In genomic region chr19:48899386-48899749, GRCh38 we compare ENCODE assay signal across 6 cellular contexts. TPM values are rescaled to one million over a fixed set of nuclear protein-coding genes. Genes with fewer than 3 reads are reported as not detected.
DNase-seq lines count a peak whose midpoint lies in the region; ATAC-seq, FAIRE-seq and TF ChIP-seq lines count a peak whose summit lies in the region.
"Not testable (repeated sequence)": the region's sequence is repeated elsewhere in the genome, so short reads cannot be mapped to it uniquely, and the experiment has no call there.

No MANE protein-coding gene starts in this region.

- peaks cover 43% of the 10 kb centered on the region for H3K4me1 Mint-ChIP-seq in activated naive CD4-positive, alpha-beta T cell treated with anti-CD3 and anti-CD28 coated beads, Interleukin-2, amount 10 ng/mL, durations not matched to agents 7 days and 5 days
- peaks cover 42% of the 10 kb centered on the region for H3K4me1 Mint-ChIP-seq in stimulated activated effector memory CD8-positive, alpha-beta T cell treated with anti-CD3 and anti-CD28 coated beads, Interleukin-12 subunit alpha, Interleukin-12 subunit beta, amount 100 ng/mL, for 72 hours

- intact Hi-C loops in endothelial cell of umbilical vein (cut with micrococcal nuclease) = not testable (repeated sequence)

- peak; percentile 62 for DNase-seq in NCI-H82 (lab: John Stamatoyannopoulos, UW)
- DNase-seq in activated naive CD4-positive, alpha-beta T cell treated with anti-CD3 and anti-CD28 coated beads, Interleukin-2, amount 10 ng/mL, durations not matched to agents 7 days and 5 days; endothelial cell of umbilical vein (ENCODE audit: low read depth, low spot score); mesendoderm; stimulated activated effector memory CD8-positive, alpha-beta T cell treated with anti-CD3 and anti-CD28 coated beads, Interleukin-12 subunit alpha, Interleukin-12 subunit beta, amount 100 ng/mL, for 72 hours (ENCODE audit: low spot score in 2 of 2): not testable (repeated sequence)

- POLR2A ChIA-PET in endothelial cell of umbilical vein (lab: Charles Lee) = interaction anchor here (0.8 to 2.0 kb wide), 4 partner anchors 18 to 66 kb away, joined by 3 to 5 read pairs (median 4); partner anchors contain the start of gene BAX

- not testable (repeated sequence) for H3K4me3 Mint-ChIP-seq in activated naive CD4-positive, alpha-beta T cell treated with anti-CD3 and anti-CD28 coated beads, Interleukin-2, amount 10 ng/mL, durations not matched to agents 7 days and 5 days
- H3K4me3 Mint-ChIP-seq in stimulated activated effector memory CD8-positive, alpha-beta T cell treated with anti-CD3 and anti-CD28 coated beads, Interleukin-12 subunit alpha, Interleukin-12 subunit beta, amount 100 ng/mL, for 72 hours = peak overlapping the region; percentile 98

- BruUV-seq in endothelial cell of umbilical vein (replicated peaks; lab: Mats Ljungman, UMichigan) = not testable (repeated sequence)

- H2BK15ac ChIP-seq in mesendoderm (replicated peaks; ENCODE audit: low read depth) = not testable (repeated sequence)

- H3K79me1 ChIP-seq in mesendoderm (ENCODE audit: low read length) = not testable (repeated sequence)

- peak overlapping the region; percentile 17 for H3K56ac ChIP-seq in mesendoderm (ENCODE audit: low read length)

- H4K5ac ChIP-seq in mesendoderm (ENCODE audit: low read length) = not testable (repeated sequence)

- H3K4me3 ChIP-seq in BLaER1 = peak overlapping the region; percentile 88
- H3K4me3 ChIP-seq in endothelial cell of umbilical vein (replicated peaks in 1 of 3; ENCODE audit: insufficient read depth in 1 of 3, low read depth in 1 of 3, low read length in 3 of 3) = peak overlapping the region in 1 of 3 experiments; percentile 84
- not testable (repeated sequence) for H3K4me3 ChIP-seq in mesendoderm (ENCODE audit: low read length)

- peaks cover 32% of the 10 kb centered on the region for H3K27me3 Mint-ChIP-seq in activated naive CD4-positive, alpha-beta T cell treated with anti-CD3 and anti-CD28 coated beads, Interleukin-2, amount 10 ng/mL, durations not matched to agents 7 days and 5 days

- peaks cover 14% of the 10 kb centered on the region for H3K36me3 ChIP-seq in BLaER1
- H3K36me3 ChIP-seq in endothelial cell of umbilical vein (ENCODE audit: control insufficient read depth in 2 of 2, extremely low read depth in 1 of 2, insufficient read depth in 2 of 2, low read length in 2 of 2); mesendoderm (ENCODE audit: control insufficient read depth, insufficient read depth, low read length): not testable (repeated sequence)

- ATAC-seq in stimulated activated effector memory CD8-positive, alpha-beta T cell treated with anti-CD3 and anti-CD28 coated beads, Interleukin-12 subunit alpha, Interleukin-12 subunit beta, amount 100 ng/mL, for 72 hours = not testable (repeated sequence)

- H3K9ac ChIP-seq in BLaER1 = peak overlapping the region; percentile 85; the same call in 1 of the 2 replicates
- peak overlapping the region; percentile 69 for H3K9ac ChIP-seq in endothelial cell of umbilical vein (replicated peaks; ENCODE audit: extremely low read depth, insufficient read depth, low read length)
- not testable (repeated sequence) for H3K9ac ChIP-seq in mesendoderm (ENCODE audit: low read length)

- H3K9me3 ChIP-seq in BLaER1; endothelial cell of umbilical vein (replicated peaks; ENCODE audit: control insufficient read depth, insufficient read depth, low read length): not testable (repeated sequence)

- not testable (repeated sequence) for H4K8ac ChIP-seq in mesendoderm (ENCODE audit: low read depth, low read length)

- H3K9me1 ChIP-seq in endothelial cell of umbilical vein (replicated peaks; ENCODE audit: control insufficient read depth, extremely low read depth, insufficient read depth, low read length) = not testable (repeated sequence)

- peaks cover 12% of the 10 kb centered on the region for H3K79me2 ChIP-seq in endothelial cell of umbilical vein (ENCODE audit: control insufficient read depth, insufficient read depth, low read length)
- not testable (repeated sequence) for H3K79me2 ChIP-seq in mesendoderm (ENCODE audit: control insufficient read depth, insufficient read depth, low read length)

- H3K4me2 ChIP-seq in BLaER1 (peak overlapping the region; percentile 99), endothelial cell of umbilical vein (ENCODE audit: insufficient read depth, low read length) (peak overlapping the region; percentile 67)
- not testable (repeated sequence) for H3K4me2 ChIP-seq in mesendoderm (ENCODE audit: low read length)

- H4K20me1 ChIP-seq in BLaER1; endothelial cell of umbilical vein (replicated peaks; ENCODE audit: control insufficient read depth, extremely low read depth, insufficient read depth, low read length): not testable (repeated sequence)

- not testable (repeated sequence) for H2AFZ ChIP-seq in endothelial cell of umbilical vein (ENCODE audit: low read depth, low read length)

- not testable (repeated sequence) for H3K9me3 Mint-ChIP-seq in activated naive CD4-positive, alpha-beta T cell treated with anti-CD3 and anti-CD28 coated beads, Interleukin-2, amount 10 ng/mL, durations not matched to agents 7 days and 5 days; stimulated activated effector memory CD8-positive, alpha-beta T cell treated with anti-CD3 and anti-CD28 coated beads, Interleukin-12 subunit alpha, Interleukin-12 subunit beta, amount 100 ng/mL, for 72 hours

- H3K27me3 ChIP-seq in BLaER1 = peaks cover 23% of the 10 kb centered on the region
- peaks cover 2 to 11% of the 10 kb centered on the region in 2 experiments for H3K27me3 ChIP-seq in endothelial cell of umbilical vein (ENCODE audit: control insufficient read depth in 2 of 2, insufficient read depth in 2 of 2, low read length in 2 of 2)
- H3K27me3 ChIP-seq in mesendoderm (ENCODE audit: insufficient read depth, low read length, poor library complexity) = not testable (repeated sequence)

- H3K23ac ChIP-seq in mesendoderm (ENCODE audit: low read length) = not testable (repeated sequence)

- not testable (repeated sequence) for H2AK5ac ChIP-seq in mesendoderm (ENCODE audit: low read length)

- H3K4me1 ChIP-seq in BLaER1 (peaks cover 52% of the 10 kb centered on the region), endothelial cell of umbilical vein (ENCODE audit: control insufficient read depth, extremely low read depth, insufficient read depth, low read length) (peaks cover 12% of the 10 kb centered on the region)
- H3K4me1 ChIP-seq in mesendoderm (ENCODE audit: control insufficient read depth, low read depth, low read length) = not testable (repeated sequence)

- not testable (repeated sequence) for H3K18ac ChIP-seq in mesendoderm (ENCODE audit: low read length)

- dilution Hi-C loops in endothelial cell of umbilical vein (cut with MboI; ENCODE audit: extremely low pct_ligation_motif_present, low sequenced_read_pairs) = not testable (repeated sequence)

- H3K27ac Mint-ChIP-seq in activated naive CD4-positive, alpha-beta T cell treated with anti-CD3 and anti-CD28 coated beads, Interleukin-2, amount 10 ng/mL, durations not matched to agents 7 days and 5 days = peak overlapping the region; percentile 76
- peak overlapping the region; percentile 96 for H3K27ac Mint-ChIP-seq in stimulated activated effector memory CD8-positive, alpha-beta T cell treated with anti-CD3 and anti-CD28 coated beads, Interleukin-12 subunit alpha, Interleukin-12 subunit beta, amount 100 ng/mL, for 72 hours

- H2BK5ac ChIP-seq in mesendoderm (ENCODE audit: low read length) = not testable (repeated sequence)

- TF ChIP-seq CTCF in endothelial cell of umbilical vein (IDR thresholded peaks at IDR 0.05; ENCODE audit: extremely low read depth in 1 of 2, insufficient read depth in 1 of 2, low read depth in 1 of 2, low read length in 2 of 2) = not testable (repeated sequence)

- no CpG with 5 or more reads among the region's 11 CpGs for WGBS in mesendoderm (ENCODE audit: extremely low coverage, insufficient coverage, low lambda C conversion rate)

- peaks cover 26% of the 10 kb centered on the region for H3K36me3 Mint-ChIP-seq in activated naive CD4-positive, alpha-beta T cell treated with anti-CD3 and anti-CD28 coated beads, Interleukin-2, amount 10 ng/mL, durations not matched to agents 7 days and 5 days
- H3K36me3 Mint-ChIP-seq in stimulated activated effector memory CD8-positive, alpha-beta T cell treated with anti-CD3 and anti-CD28 coated beads, Interleukin-12 subunit alpha, Interleukin-12 subunit beta, amount 100 ng/mL, for 72 hours = peaks cover 30% of the 10 kb centered on the region

- not testable (repeated sequence) for TF ChIP-seq POLR2A in endothelial cell of umbilical vein (IDR thresholded peaks at IDR 0.05; ENCODE audit: low read depth, low read length)

- not testable (repeated sequence) for FAIRE-seq in endothelial cell of umbilical vein (lab: Jason Lieb, UNC)

- H2BK120ac ChIP-seq in mesendoderm (ENCODE audit: low read depth, low read length) = not testable (repeated sequence)

- peak overlapping the region; percentile 77 for H3K27ac ChIP-seq in BLaER1
- not testable (repeated sequence) for H3K27ac ChIP-seq in endothelial cell of umbilical vein (ENCODE audit: insufficient read depth, low read depth, low read length); mesendoderm (ENCODE audit: low read depth, low read length)

- not testable (repeated sequence) for H3K4ac ChIP-seq in mesendoderm (ENCODE audit: low read depth, low read length)

- CTCF ChIA-PET in activated naive CD4-positive, alpha-beta T cell treated with anti-CD3 and anti-CD28 coated beads, Interleukin-2, amount 10 ng/mL, durations not matched to agents 7 days and 5 days (lab: Charles Lee) = interaction anchor here (0.7 to 1.5 kb wide), 4 partner anchors 55 to 254 kb away, joined by 3 to 4 read pairs (median 4); no protein-coding TSS in a partner anchor
- CTCF ChIA-PET in endothelial cell of umbilical vein (lab: Charles Lee) = interaction anchor here (0.5 to 2.6 kb wide), 11 partner anchors 13 to 93 kb away, joined by 3 to 27 read pairs (median 4); partner anchors contain the start of gene DHDH

RNA-seq across cellular contexts. Expression of gene NUCB1, which starts 0.7 kb away (rescaled TPM):
- total RNA-seq in endothelial cell of umbilical vein = 190 and 194 TPM in 2 replicates
- 231 and 237 TPM in 2 replicates for polyA plus RNA-seq in endothelial cell of umbilical vein
- polyA plus RNA-seq in endothelial cell of umbilical vein (2011; cell fraction: cytosol; rRNA removed) = 169 and 211 TPM in 2 replicates
- 141 and 158 TPM in 2 replicates for polyA plus RNA-seq in endothelial cell of umbilical vein (2011; cell fraction: nucleus; rRNA removed)
- polyA plus RNA-seq in endothelial cell of umbilical vein (2012) = 138 and 226 TPM in 2 replicates
- polyA minus RNA-seq in endothelial cell of umbilical vein = 57.5 and 82.7 TPM in 2 replicates
- polyA minus RNA-seq in endothelial cell of umbilical vein (2011; cell fraction: cytosol; rRNA and poly(A)+ RNA removed) = 37.8 TPM
- 18.1 and 35.4 TPM in 2 replicates for polyA minus RNA-seq in endothelial cell of umbilical vein (2011; cell fraction: nucleus; rRNA and poly(A)+ RNA removed)
- polyA plus RNA-seq in mesendoderm (2013, experiment 1 of 2) = 53.7 TPM
- polyA plus RNA-seq in mesendoderm (2013, experiment 2 of 2) = 51.7 TPM

RNA-seq across cellular contexts. Expression of gene TULP2, which starts 0.8 kb away (rescaled TPM):
- total RNA-seq in endothelial cell of umbilical vein = not detected in 2 replicates
- polyA plus RNA-seq in endothelial cell of umbilical vein = 0.08 and 0.18 TPM in 2 replicates
- polyA plus RNA-seq in endothelial cell of umbilical vein (2011; cell fraction: cytosol; rRNA removed) = 0.07 and 0.14 TPM in 2 replicates
- 0.10 and 0.18 TPM in 2 replicates for polyA plus RNA-seq in endothelial cell of umbilical vein (2011; cell fraction: nucleus; rRNA removed)
- not detected in 2 replicates for polyA plus RNA-seq in endothelial cell of umbilical vein (2012)
- polyA minus RNA-seq in endothelial cell of umbilical vein = 0.53 TPM in 1 of 2 replicates, not detected in the other
- polyA minus RNA-seq in endothelial cell of umbilical vein (2011; cell fraction: cytosol; rRNA and poly(A)+ RNA removed) = not detected
- not detected in 2 replicates for polyA minus RNA-seq in endothelial cell of umbilical vein (2011; cell fraction: nucleus; rRNA and poly(A)+ RNA removed)
- 0.31 TPM for polyA plus RNA-seq in mesendoderm (2013, experiment 1 of 2)
- polyA plus RNA-seq in mesendoderm (2013, experiment 2 of 2) = 0.21 TPM

RNA-seq across cellular contexts. Expression of gene PPP1R15A, which starts 27.1 kb away (rescaled TPM):
- total RNA-seq in endothelial cell of umbilical vein = 67.4 and 73.4 TPM in 2 replicates
- polyA plus RNA-seq in endothelial cell of umbilical vein = 34.3 and 42.3 TPM in 2 replicates
- 59.0 and 85.4 TPM in 2 replicates for polyA plus RNA-seq in endothelial cell of umbilical vein (2011; cell fraction: cytosol; rRNA removed)
- polyA plus RNA-seq in endothelial cell of umbilical vein (2011; cell fraction: nucleus; rRNA removed) = 129 and 133 TPM in 2 replicates
- 62.9 and 77.9 TPM in 2 replicates for polyA plus RNA-seq in endothelial cell of umbilical vein (2012)
- polyA minus RNA-seq in endothelial cell of umbilical vein = 29.3 and 36.4 TPM in 2 replicates
- polyA minus RNA-seq in endothelial cell of umbilical vein (2011; cell fraction: cytosol; rRNA and poly(A)+ RNA removed) = 16.9 TPM
- polyA minus RNA-seq in endothelial cell of umbilical vein (2011; cell fraction: nucleus; rRNA and poly(A)+ RNA removed) = 48.8 and 83.7 TPM in 2 replicates
- polyA plus RNA-seq in mesendoderm (2013, experiment 1 of 2) = 32.5 TPM
- polyA plus RNA-seq in mesendoderm (2013, experiment 2 of 2) = 33.4 TPM

RNA-seq across cellular contexts. Expression of gene PLEKHA4, which starts 31.0 kb away (rescaled TPM):
- 4.9 and 10.1 TPM in 2 replicates for total RNA-seq in endothelial cell of umbilical vein
- polyA plus RNA-seq in endothelial cell of umbilical vein = 3.9 and 4.5 TPM in 2 replicates
- polyA plus RNA-seq in endothelial cell of umbilical vein (2011; cell fraction: cytosol; rRNA removed) = 2.2 and 3.6 TPM in 2 replicates
- 5.3 and 6.6 TPM in 2 replicates for polyA plus RNA-seq in endothelial cell of umbilical vein (2011; cell fraction: nucleus; rRNA removed)
- 3.1 and 6.5 TPM in 2 replicates for polyA plus RNA-seq in endothelial cell of umbilical vein (2012)
- 4.5 and 4.6 TPM in 2 replicates for polyA minus RNA-seq in endothelial cell of umbilical vein
- not detected for polyA minus RNA-seq in endothelial cell of umbilical vein (2011; cell fraction: cytosol; rRNA and poly(A)+ RNA removed)
- 2.7 and 2.9 TPM in 2 replicates for polyA minus RNA-seq in endothelial cell of umbilical vein (2011; cell fraction: nucleus; rRNA and poly(A)+ RNA removed)
- polyA plus RNA-seq in mesendoderm (2013, experiment 1 of 2) = 4.9 TPM
- 4.6 TPM for polyA plus RNA-seq in mesendoderm (2013, experiment 2 of 2)

RNA-seq across cellular contexts. Expression of gene DHDH, which starts 34.1 kb away (rescaled TPM):
- total RNA-seq in endothelial cell of umbilical vein = not detected in 2 replicates
- not detected in 2 replicates for polyA plus RNA-seq in endothelial cell of umbilical vein
- polyA plus RNA-seq in endothelial cell of umbilical vein (2011; cell fraction: cytosol; rRNA removed) = not detected in 2 replicates
- polyA plus RNA-seq in endothelial cell of umbilical vein (2011; cell fraction: nucleus; rRNA removed) = not detected in 2 replicates
- not detected in 2 replicates for polyA plus RNA-seq in endothelial cell of umbilical vein (2012)
- not detected in 2 replicates for polyA minus RNA-seq in endothelial cell of umbilical vein
- not detected for polyA minus RNA-seq in endothelial cell of umbilical vein (2011; cell fraction: cytosol; rRNA and poly(A)+ RNA removed)
- not detected in 2 replicates for polyA minus RNA-seq in endothelial cell of umbilical vein (2011; cell fraction: nucleus; rRNA and poly(A)+ RNA removed)
- 0.27 TPM for polyA plus RNA-seq in mesendoderm (2013, experiment 1 of 2)
- 0.36 TPM for polyA plus RNA-seq in mesendoderm (2013, experiment 2 of 2)
